In genomic region chr21:42547001-42547905, GRCh38 we compare ENCODE assay signal across 1 cellular context.
TF ChIP-seq lines count a peak whose summit lies in the region.

No MANE protein-coding gene starts in this region.

TF ChIP-seq in K562, 482 proteins besides CTCF, POLR2A, EP300 and RAD21 (continued from another document):
- TF ChIP-seq E2F1 (CRISPR knock-in tag; IDR thresholded peaks at IDR 0.05) = no peak
- TF ChIP-seq ARID4B (CRISPR knock-in tag; IDR thresholded peaks at IDR 0.05) = no peak
- no peak for TF ChIP-seq ZKSCAN8 (CRISPR knock-in tag; IDR thresholded peaks at IDR 0.05)
- no peak for TF ChIP-seq NKRF (IDR thresholded peaks at IDR 0.05; ENCODE audit: borderline replicate concordance)
- TF ChIP-seq ATF3 (IDR thresholded peaks at IDR 0.05) = no peak
- TF ChIP-seq ATF3 (CRISPR knock-in tag; conservative IDR thresholded peaks at IDR 0.05) = no peak
- TF ChIP-seq ILF3 (IDR thresholded peaks at IDR 0.05; ENCODE audit: borderline replicate concordance) = no peak
- no peak for TF ChIP-seq ZNF584 (CRISPR knock-in tag; IDR thresholded peaks at IDR 0.05; ENCODE audit: low read depth)
- TF ChIP-seq NR4A1 (CRISPR knock-in tag; IDR thresholded peaks at IDR 0.05) = no peak
- peak; percentile 95 for TF ChIP-seq NR4A1 (tag; IDR thresholded peaks at IDR 0.05)
- TF ChIP-seq SMAD1 (IDR thresholded peaks at IDR 0.05; ENCODE audit: low read depth, low read length, partially characterized antibody) = peak; percentile 60
- TF ChIP-seq ETV6 (IDR thresholded peaks at IDR 0.05; ENCODE audit: borderline replicate concordance in 1 of 2, low read depth in 2 of 2, low read length in 1 of 2) = no peak
- no peak for TF ChIP-seq ETV6 (CRISPR knock-in tag; IDR thresholded peaks at IDR 0.05; ENCODE audit: borderline replicate concordance)
- TF ChIP-seq ZFX (CRISPR knock-in tag; IDR thresholded peaks at IDR 0.05) = peak; percentile 92
- TF ChIP-seq SREBF1 (IDR thresholded peaks at IDR 0.05; ENCODE audit: borderline replicate concordance, low read depth, low read length) = no peak
